Comparison of ENCODE assay signal across 12 cellular contexts in the genomic region with DNA sequence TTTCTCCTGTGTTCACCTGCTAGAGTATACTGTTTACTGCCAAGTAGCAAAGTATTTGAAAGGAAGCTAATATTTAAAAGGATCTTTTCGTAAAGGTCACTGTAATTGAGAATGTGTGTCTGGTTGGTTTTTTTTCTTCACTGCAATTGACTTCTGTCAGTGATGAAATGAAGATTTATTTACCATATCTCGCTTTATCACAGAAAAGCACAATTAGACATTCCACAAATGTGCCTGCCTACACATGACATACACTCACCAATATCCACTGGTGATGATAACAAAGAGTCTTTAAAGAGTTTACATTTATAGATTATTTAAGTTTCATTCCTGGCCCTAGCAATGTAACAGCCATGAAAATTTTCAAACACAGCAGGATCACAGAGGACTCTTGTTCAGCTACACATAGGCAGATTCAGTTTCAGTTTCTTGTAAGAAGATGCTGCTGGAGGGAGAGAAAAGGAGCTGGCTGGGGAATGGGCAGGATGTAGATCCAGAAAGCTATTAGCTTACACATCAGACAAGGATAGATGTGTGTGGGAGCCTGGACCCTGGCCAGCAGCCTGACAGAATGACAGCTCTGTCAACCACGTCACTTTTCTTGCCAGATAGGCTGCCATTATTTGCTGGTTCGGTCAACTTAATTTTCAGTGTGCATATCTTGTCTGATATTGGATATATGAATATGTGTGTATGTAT.
A peak's percentile ranks its signal among the peaks of the same experiment; 100 is the strongest.
DNase-seq lines count a peak whose midpoint lies in the region; ATAC-seq and TF ChIP-seq lines count a peak whose summit lies in the region.
"Had no signal": no experiment of that assay in that cellular context is flagged by ENCODE, and none has a peak within 500 bp of the region (broad histone marks: within the 10 kb centered on the region; RNA-seq: fewer than 3 reads in every experiment).

No MANE protein-coding gene starts in this region.

- H3K27me3 ChIP-seq in BE2C = no peaks in the 10 kb centered on the region
- H3K27me3 ChIP-seq in KMS-11 (ENCODE audit: insufficient read depth, low read depth) = no peaks in the 10 kb centered on the region
- H3K27me3 ChIP-seq in layer of hippocampus (ENCODE audit: control insufficient read depth, insufficient read depth, low read length) = no peaks in the 10 kb centered on the region

- H4K20me1 ChIP-seq in KMS-11 (ENCODE audit: insufficient read depth) = no peaks in the 10 kb centered on the region

- no peak overlapping the region for H2AFZ ChIP-seq in KMS-11 (ENCODE audit: low read depth)

- H3K9me3 ChIP-seq in BE2C = no peaks in the 10 kb centered on the region

- no peaks in the 10 kb centered on the region for H3K79me2 ChIP-seq in KMS-11 (ENCODE audit: insufficient read depth, low read depth)

- H3K4me3 ChIP-seq in BE2C (ENCODE audit: low read depth, low read length) (no peak overlapping the region), KMS-11 (IDR thresholded peaks at IDR 0.05; ENCODE audit: insufficient read depth, low read depth, low read length) (no peak overlapping the region)
- H3K4me3 ChIP-seq: lung had no signal

- peak overlapping the region; percentile 55; the same call in 1 of the 2 replicates for H3K4me2 ChIP-seq in KMS-11

- no peak for TF ChIP-seq CTCF in BE2C (IDR thresholded peaks at IDR 0.05; ENCODE audit: low read depth, low read length)
- TF ChIP-seq CTCF in KMS-11 (conservative IDR thresholded peaks at IDR 0.05; ENCODE audit: low read depth, low read length) = no peak

- H3K4me1 ChIP-seq in BE2C (peaks cover 16% of the 10 kb centered on the region), KMS-11 (ENCODE audit: low read depth, poor library complexity, severe bottlenecking) (peaks cover 50% of the 10 kb centered on the region)

- DNase-seq in BE2C (peak; percentile 79), amygdala (lab: John Stamatoyannopoulos, UW) (peak in 48 of 56 donors; percentile 3 to 89 (median 54)), NCI-H187 treated with DMSO at 0.1 percent for 48 hours (lab: John Stamatoyannopoulos, UW) (no peak)
- DNase-seq: CD4-positive, CD25-positive, alpha-beta regulatory T cell; central memory CD4-positive, alpha-beta T cell; T-helper 1 cell had no signal

- ATAC-seq in HG02798 (IDR thresholded peaks at IDR 0.05; ENCODE audit: poor library complexity, unreplicated experiment) = no peak
- ATAC-seq in GM18909 (IDR thresholded peaks at IDR 0.05; ENCODE audit: poor library complexity, unreplicated experiment) = no peak
- no peak for ATAC-seq in HG03045 (IDR thresholded peaks at IDR 0.05; ENCODE audit: unreplicated experiment)

- no peak overlapping the region for H3K9ac ChIP-seq in KMS-11

- H3K27ac ChIP-seq in KMS-11 = peak overlapping the region; percentile 35; the same call in 1 of the 2 replicates
- H3K27ac ChIP-seq in layer of hippocampus (ENCODE audit: low read depth, low read length) = peak overlapping the region; percentile 49

- H3K36me3 ChIP-seq in BE2C (no peaks in the 10 kb centered on the region), KMS-11 (ENCODE audit: insufficient read depth) (no peaks in the 10 kb centered on the region)
